17 cellular contexts compared by ENCODE assay signal in the genomic region with DNA sequence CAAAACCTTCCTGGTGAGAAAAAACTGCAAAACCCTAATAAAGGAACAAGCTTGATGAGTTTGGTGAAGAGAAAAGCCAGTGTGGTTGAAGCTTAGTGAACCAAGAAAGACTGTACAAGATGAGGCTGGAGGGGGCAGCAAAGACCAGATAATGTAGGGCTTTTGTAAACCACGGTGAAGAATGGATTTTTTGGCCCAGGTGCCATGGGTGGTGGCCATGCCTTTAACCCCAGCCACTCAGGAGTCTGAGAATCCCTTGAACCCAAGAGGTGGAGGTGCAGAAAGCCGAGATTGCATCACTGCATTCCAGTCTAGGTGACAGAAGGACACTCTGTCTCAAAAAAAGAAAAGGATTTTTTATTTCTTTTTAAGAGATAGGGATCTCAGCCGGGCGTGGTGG. TPM values are rescaled to one million over a fixed set of nuclear protein-coding genes. Genes with fewer than 3 reads are reported as not detected.
DNase-seq lines count a peak whose midpoint lies in the region; FAIRE-seq and TF ChIP-seq lines count a peak whose summit lies in the region.
"Had no signal": no experiment of that assay in that cellular context is flagged by ENCODE, and none has a peak within 500 bp of the region (broad histone marks: within the 10 kb centered on the region; RNA-seq: fewer than 3 reads in every experiment).

No MANE protein-coding gene starts in this region.

- H3K36me3 ChIP-seq in KMS-11 (ENCODE audit: insufficient read depth) (no peaks in the 10 kb centered on the region; the same call in 1 of the 2 replicates), astrocyte (ENCODE audit: insufficient read depth, low read length) (peaks cover 20% of the 10 kb centered on the region), neuronal stem cell (replicated peaks in 1 of 2; ENCODE audit: control insufficient read depth in 2 of 2, insufficient read depth in 2 of 2, low read length in 2 of 2) (peaks cover 15 to 40% of the 10 kb centered on the region in 2 donors)

- H3K27ac ChIP-seq in KMS-11 = no peak overlapping the region
- no peak overlapping the region for H3K27ac ChIP-seq in astrocyte (ENCODE audit: low read depth, low read length)
- no peak overlapping the region for H3K27ac ChIP-seq in neuronal stem cell (replicated peaks; ENCODE audit: low read length)
- H3K27ac ChIP-seq: adrenal gland, dorsolateral prefrontal cortex, SK-N-MC had no signal

- H3K18ac ChIP-seq in neuronal stem cell (ENCODE audit: low read length) = no peak overlapping the region

- H2BK5ac ChIP-seq in neuronal stem cell (ENCODE audit: low read length) = no peak overlapping the region

- no peaks in the 10 kb centered on the region for H3K27me3 Mint-ChIP-seq in activated CD4-positive, alpha-beta T cell treated with anti-CD3 and anti-CD28 coated beads, Interleukin-2, amount 10 ng/mL, durations not matched to agents 7 days and 5 days
- no peaks in the 10 kb centered on the region for H3K27me3 Mint-ChIP-seq in astrocyte (ENCODE audit: low read depth, unreplicated experiment)
- no peaks in the 10 kb centered on the region for H3K27me3 Mint-ChIP-seq in CD14-positive monocyte (ENCODE audit: low read depth in 3 of 3)
- H3K27me3 Mint-ChIP-seq: memory B cell had no signal

- no peak for FAIRE-seq in astrocyte (lab: Jason Lieb, UNC)
- FAIRE-seq: G401.6 had no signal

- H4K8ac ChIP-seq in neuronal stem cell (ENCODE audit: low read depth, low read length) = peak overlapping the region; percentile 19

- H3K4me2 ChIP-seq in KMS-11 (no peak overlapping the region), astrocyte (ENCODE audit: low read length) (no peak overlapping the region), neuronal stem cell (ENCODE audit: insufficient read depth, low read length, poor library complexity, severe bottlenecking) (no peak overlapping the region)

- H3K36me3 Mint-ChIP-seq in activated CD4-positive, alpha-beta T cell treated with anti-CD3 and anti-CD28 coated beads, Interleukin-2, amount 10 ng/mL, durations not matched to agents 7 days and 5 days (ENCODE audit: low read depth) = peaks cover 33% of the 10 kb centered on the region
- H3K36me3 Mint-ChIP-seq in astrocyte (ENCODE audit: low read depth, unreplicated experiment) (peaks cover 7% of the 10 kb centered on the region), CD14-positive monocyte (peaks cover 35 to 45% of the 10 kb centered on the region in 2 donors)

- H4K91ac ChIP-seq in neuronal stem cell (ENCODE audit: low read depth, low read length, poor library complexity) = no peak overlapping the region

- H2AFZ ChIP-seq in KMS-11 (ENCODE audit: low read depth) = no peak overlapping the region
- no peak overlapping the region for H2AFZ ChIP-seq in astrocyte (ENCODE audit: low read depth, low read length)
- no peak overlapping the region for H2AFZ ChIP-seq in neuronal stem cell (ENCODE audit: low read length)

- 0 out of 2 replicates have a peak, but pooled peaks have one; percentile 17 for TF ChIP-seq CTCF in KMS-11 (conservative IDR thresholded peaks at IDR 0.05; ENCODE audit: low read depth, low read length)
- TF ChIP-seq CTCF in astrocyte (IDR thresholded peaks at IDR 0.05; ENCODE audit: insufficient read depth, low read depth, low read length) = no peak
- no peak for TF ChIP-seq CTCF in CD14-positive monocyte (IDR thresholded peaks at IDR 0.05)

- H2AK5ac ChIP-seq in neuronal stem cell (ENCODE audit: low read depth, low read length) = no peak overlapping the region

- H3K79me2 ChIP-seq in KMS-11 (ENCODE audit: insufficient read depth, low read depth) (peaks cover 16% of the 10 kb centered on the region), astrocyte (ENCODE audit: insufficient read depth, low read length) (peaks cover 30% of the 10 kb centered on the region)

- H2BK15ac ChIP-seq in neuronal stem cell (ENCODE audit: low read length) = no peak overlapping the region

- H3K27ac Mint-ChIP-seq in activated CD4-positive, alpha-beta T cell treated with anti-CD3 and anti-CD28 coated beads, Interleukin-2, amount 10 ng/mL, durations not matched to agents 7 days and 5 days = no peak overlapping the region
- H3K27ac Mint-ChIP-seq in astrocyte (ENCODE audit: unreplicated experiment) (peak overlapping the region; percentile 6), CD14-positive monocyte (peak overlapping the region in 1 of 7 donors; percentile 1)

- no peak overlapping the region for H3K4me3 ChIP-seq in KMS-11 (IDR thresholded peaks at IDR 0.05; ENCODE audit: insufficient read depth, low read depth, low read length)
- no peak overlapping the region for H3K4me3 ChIP-seq in astrocyte (ENCODE audit: insufficient read depth, low read depth, low read length)
- H3K4me3 ChIP-seq in neuronal stem cell (ENCODE audit: low read length in 2 of 2) = no peak overlapping the region
- H3K4me3 ChIP-seq: adrenal gland, dorsolateral prefrontal cortex, MG63, SK-N-MC had no signal

- intact Hi-C loops in CD14-positive monocyte (cut with micrococcal nuclease) = loop anchor here in 1 of 2 donors (10.0 kb wide), 1 partner anchor 912 kb away; a partner anchor contains a TSS

- CTCF ChIA-PET in activated CD4-positive, alpha-beta T cell treated with anti-CD3 and anti-CD28 coated beads, Interleukin-2, amount 10 ng/mL, durations not matched to agents 7 days and 5 days (lab: Charles Lee) = interaction anchor here (1.1 to 1.2 kb wide), 2 partner anchors 15 to 95 kb away, joined by 3 to 4 read pairs; no protein-coding TSS in a partner anchor

- H3K23ac ChIP-seq in neuronal stem cell (ENCODE audit: low read depth, low read length, poor library complexity) = no peak overlapping the region

- no peak overlapping the region for H3K9ac ChIP-seq in KMS-11
- no peak overlapping the region for H3K9ac ChIP-seq in astrocyte (ENCODE audit: low read length)
- H3K9ac ChIP-seq in neuronal stem cell (ENCODE audit: low read depth, low read length, poor library complexity) = no peak overlapping the region

- peaks cover 36% of the 10 kb centered on the region for H3K4me1 Mint-ChIP-seq in activated CD4-positive, alpha-beta T cell treated with anti-CD3 and anti-CD28 coated beads, Interleukin-2, amount 10 ng/mL, durations not matched to agents 7 days and 5 days
- peaks cover 5% of the 10 kb centered on the region for H3K4me1 Mint-ChIP-seq in astrocyte (ENCODE audit: low read depth, unreplicated experiment)
- peaks cover 16% of the 10 kb centered on the region for H3K4me1 Mint-ChIP-seq in CD14-positive monocyte

- H2BK12ac ChIP-seq in neuronal stem cell (ENCODE audit: low read length) = no peak overlapping the region

- H3K4ac ChIP-seq in neuronal stem cell (ENCODE audit: low read length) = no peak overlapping the region

- no peak overlapping the region for H3K4me3 Mint-ChIP-seq in activated CD4-positive, alpha-beta T cell treated with anti-CD3 and anti-CD28 coated beads, Interleukin-2, amount 10 ng/mL, durations not matched to agents 7 days and 5 days
- H3K4me3 Mint-ChIP-seq in astrocyte (ENCODE audit: unreplicated experiment) (no peak overlapping the region), CD14-positive monocyte (no peak overlapping the region)
- H3K4me3 Mint-ChIP-seq: memory B cell had no signal

- peaks cover 5% of the 10 kb centered on the region for H3K79me1 ChIP-seq in neuronal stem cell (ENCODE audit: low read depth, low read length)

- POLR2A ChIA-PET in activated CD4-positive, alpha-beta T cell treated with anti-CD3 and anti-CD28 coated beads, Interleukin-2, amount 10 ng/mL, durations not matched to agents 7 days and 5 days (lab: Charles Lee) = no interaction called here

- WGBS in neuronal stem cell (ENCODE audit: extremely low coverage in 2 of 2, insufficient read length in 2 of 2, insufficient replicate concordance in 1 of 2), 2 donors = no CpG with 5 or more reads among the region's 4 CpGs

- H3K14ac ChIP-seq in neuronal stem cell (ENCODE audit: low read length) = no peak overlapping the region

- no peaks in the 10 kb centered on the region for H3K9me3 Mint-ChIP-seq in activated CD4-positive, alpha-beta T cell treated with anti-CD3 and anti-CD28 coated beads, Interleukin-2, amount 10 ng/mL, durations not matched to agents 7 days and 5 days
- no peaks in the 10 kb centered on the region for H3K9me3 Mint-ChIP-seq in astrocyte (ENCODE audit: unreplicated experiment)
- H3K9me3 Mint-ChIP-seq in CD14-positive monocyte = peaks cover 0 to 2% (median 0%) of the 10 kb centered on the region in 7 donors
- H3K9me3 Mint-ChIP-seq: memory B cell had no signal

- no peak overlapping the region for H2BK120ac ChIP-seq in neuronal stem cell (ENCODE audit: low read depth, low read length)

- H3K9me3 ChIP-seq in astrocyte (ENCODE audit: insufficient read depth, low read depth, low read length) (no peaks in the 10 kb centered on the region), neuronal stem cell (replicated peaks in 1 of 2; ENCODE audit: control insufficient read depth in 2 of 2, insufficient read depth in 1 of 2, low read depth in 1 of 2, low read length in 2 of 2) (no peaks in the 10 kb centered on the region)
- H3K9me3 ChIP-seq: adrenal gland, MG63 had no signal

- H3K27me3 ChIP-seq in KMS-11 (ENCODE audit: insufficient read depth, low read depth) = no peaks in the 10 kb centered on the region
- no peaks in the 10 kb centered on the region for H3K27me3 ChIP-seq in astrocyte (ENCODE audit: insufficient read depth, low read length)
- no peaks in the 10 kb centered on the region for H3K27me3 ChIP-seq in neuronal stem cell (ENCODE audit: control insufficient read depth in 3 of 3, insufficient read depth in 3 of 3, low read depth in 1 of 3, low read length in 3 of 3)
- H3K27me3 ChIP-seq: adrenal gland, dorsolateral prefrontal cortex, MG63 had no signal

- H4K20me1 ChIP-seq in KMS-11 (ENCODE audit: insufficient read depth) (no peaks in the 10 kb centered on the region), astrocyte (ENCODE audit: insufficient read depth, low read length) (peaks cover 4% of the 10 kb centered on the region)

- H3K4me1 ChIP-seq in KMS-11 (ENCODE audit: low read depth, poor library complexity, severe bottlenecking) (peaks cover 17% of the 10 kb centered on the region), astrocyte (ENCODE audit: insufficient read depth, low read length) (peaks cover 9% of the 10 kb centered on the region), neuronal stem cell (ENCODE audit: control insufficient read depth in 2 of 2, insufficient read depth in 1 of 2, low read depth in 1 of 2, low read length in 2 of 2) (peaks cover 2 to 7% of the 10 kb centered on the region in 2 donors)

- peak; percentile 26 for DNase-seq in activated CD4-positive, alpha-beta T cell treated with anti-CD3 and anti-CD28 coated beads, Interleukin-2, amount 10 ng/mL, durations not matched to agents 7 days and 5 days
- no peak for DNase-seq in activated CD4-positive, alpha-beta T cell treated with anti-CD3 and anti-CD28 coated beads, Interleukin-2, amount 50 U/mL, for 48 hours
- DNase-seq in astrocyte (ENCODE audit: low read depth) (no peak), neuronal stem cell (ENCODE audit: low spot score) (no peak), ecto neural progenitor cell (ENCODE audit: low spot score) (no peak), midbrain (lab: John Stamatoyannopoulos, UW) (no peak), CD14-positive monocyte (ENCODE audit: low spot score) (no peak)
- DNase-seq: dorsolateral prefrontal cortex, MG63, substantia nigra had no signal

RNA-seq across cellular contexts. Expression of a gene that starts 5.0 kb away (rescaled TPM):
- 10 to 100 TPM; 62.9 to 65.5 TPM for total RNA-seq in activated CD4-positive, alpha-beta T cell treated with anti-CD3 and anti-CD28 coated beads, Interleukin-2, amount 10 ng/mL, durations not matched to agents 7 days and 5 days
- total RNA-seq in astrocyte = 89.8 and 94.7 TPM in 2 replicates
- 20.9 TPM for polyA plus RNA-seq in neuronal stem cell (2013, experiment 1 of 2)
- polyA plus RNA-seq in neuronal stem cell (2013, experiment 2 of 2) = 21.0 TPM
- 10 to 100 TPM; 28.6 to 31.8 TPM for polyA plus RNA-seq in CD14-positive monocyte

RNA-seq across cellular contexts. Expression of a gene that starts 5.3 kb away (rescaled TPM):
- 10 to 100 TPM; 17.1 to 21.2 TPM for total RNA-seq in activated CD4-positive, alpha-beta T cell treated with anti-CD3 and anti-CD28 coated beads, Interleukin-2, amount 10 ng/mL, durations not matched to agents 7 days and 5 days
- total RNA-seq in astrocyte = 19.1 and 21.4 TPM in 2 replicates
- polyA plus RNA-seq in neuronal stem cell (2013, experiment 1 of 2) = 8.7 TPM
- 8.7 TPM for polyA plus RNA-seq in neuronal stem cell (2013, experiment 2 of 2)
- polyA plus RNA-seq in CD14-positive monocyte = 10 to 100 TPM; 12.9 to 17.9 TPM

RNA-seq across cellular contexts. Expression of a gene that starts 13.2 kb away (rescaled TPM):
- total RNA-seq in activated CD4-positive, alpha-beta T cell treated with anti-CD3 and anti-CD28 coated beads, Interleukin-2, amount 10 ng/mL, durations not matched to agents 7 days and 5 days = under 1 TPM; 0.17 to 0.19 TPM
- 0.09 and 0.62 TPM in 2 replicates for total RNA-seq in astrocyte
- polyA plus RNA-seq in neuronal stem cell (2013, experiment 1 of 2) = 0.13 TPM
- 0.04 TPM for polyA plus RNA-seq in neuronal stem cell (2013, experiment 2 of 2)
- polyA plus RNA-seq in CD14-positive monocyte = under 1 TPM in 1 of 2 donors, not detected in 1; 0.36 TPM
- total RNA-seq: activated CD8-positive, alpha-beta memory T cell treated with anti-CD3 and anti-CD28 coated beads for 36 hours; NCI-H460 had no signal

RNA-seq across cellular contexts. Expression of a gene that starts 49.1 kb away (rescaled TPM):
- 10 to 100 TPM; 11.8 to 12.2 TPM for total RNA-seq in activated CD4-positive, alpha-beta T cell treated with anti-CD3 and anti-CD28 coated beads, Interleukin-2, amount 10 ng/mL, durations not matched to agents 7 days and 5 days
- total RNA-seq in astrocyte = 21.6 and 23.5 TPM in 2 replicates
- polyA plus RNA-seq in neuronal stem cell (2013, experiment 1 of 2) = 42.5 TPM
- 41.5 TPM for polyA plus RNA-seq in neuronal stem cell (2013, experiment 2 of 2)
- polyA plus RNA-seq in CD14-positive monocyte = 10 to 100 TPM in 1 of 2 donors, 1 to 10 TPM in 1; 9.2 to 11.3 TPM

RNA-seq across cellular contexts. Expression of a gene that starts 49.5 kb away (rescaled TPM):
- total RNA-seq in activated CD4-positive, alpha-beta T cell treated with anti-CD3 and anti-CD28 coated beads, Interleukin-2, amount 10 ng/mL, durations not matched to agents 7 days and 5 days = 10 to 100 TPM; 62.9 to 74.2 TPM
- 88.0 and 91.5 TPM in 2 replicates for total RNA-seq in astrocyte
- 51.1 TPM for polyA plus RNA-seq in neuronal stem cell (2013, experiment 1 of 2)
- polyA plus RNA-seq in neuronal stem cell (2013, experiment 2 of 2) = 50.7 TPM
- polyA plus RNA-seq in CD14-positive monocyte = 10 to 100 TPM; 52.9 to 71.6 TPM
